7 cellular contexts compared by ENCODE assay signal in genomic region chr15:76930831-76931396, GRCh38. TPM values are rescaled to one million over a fixed set of nuclear protein-coding genes. Genes with fewer than 3 reads are reported as not detected.
A peak's percentile ranks its signal among the peaks of the same experiment; 100 is the strongest.
DNase-seq lines count a peak whose midpoint lies in the region; ATAC-seq and TF ChIP-seq lines count a peak whose summit lies in the region.

No MANE protein-coding gene starts in this region.

- CTCF ChIA-PET in PC-9 (lab: Charles Lee) = no interaction called here

- ATAC-seq in GM19463 (IDR thresholded peaks at IDR 0.05; ENCODE audit: unreplicated experiment) = no peak

- H3K9me2 ChIP-seq in GM23248 (ENCODE audit: insufficient read depth) (no peaks in the 10 kb centered on the region), PC-9 (ENCODE audit: insufficient read depth) (no peaks in the 10 kb centered on the region; the same call in 1 of the 2 replicates)

- H3K9me3 ChIP-seq in GM23248 (ENCODE audit: low read depth) (no peaks in the 10 kb centered on the region), PC-9 (ENCODE audit: insufficient read depth, low read depth) (no peaks in the 10 kb centered on the region), esophagus squamous epithelium (no peaks in the 10 kb centered on the region)

- 20 to 26% methylated on average over 6 to 7 of the region's 7 CpGs for WGBS in GM23248 (ENCODE audit: low coverage in 1 of 2, low lambda C conversion rate in 2 of 2, missing lambda C conversion rate in 2 of 2), 2 experiments
- 14 to 19% methylated on average over 6 to 7 of the region's 7 CpGs for WGBS in esophagus squamous epithelium, 2 donors

- H3K27me3 ChIP-seq in GM23248 (replicated peaks; ENCODE audit: insufficient read depth) (no peaks in the 10 kb centered on the region), PC-9 (ENCODE audit: insufficient read depth, low read depth) (no peaks in the 10 kb centered on the region), esophagus squamous epithelium (no peaks in the 10 kb centered on the region)

- H2AFZ ChIP-seq in GM23248 = peak overlapping the region; percentile 100
- H2AFZ ChIP-seq in PC-9 = peak overlapping the region; percentile 99

- H3K4me1 ChIP-seq in GM23248 (ENCODE audit: insufficient read depth) (peaks cover 6% of the 10 kb centered on the region; the same call in 1 of the 2 replicates), PC-9 (replicated peaks; ENCODE audit: insufficient read depth) (peaks cover 18% of the 10 kb centered on the region), esophagus squamous epithelium (peaks cover 2 to 35% (median 6%) of the 10 kb centered on the region in 3 donors)

- TSS peak; percentile 97 for BruUV-seq in PC-9 (replicated peaks; lab: Mats Ljungman, UMichigan)

- H3K4me3 ChIP-seq in GM23248 = peak overlapping the region; percentile 76
- H3K4me3 ChIP-seq in PC-9 = peak overlapping the region; percentile 62
- peak overlapping the region; percentile 53 to 93 (median 83) for H3K4me3 ChIP-seq in esophagus squamous epithelium
- peak overlapping the region; percentile 81 for H3K4me3 ChIP-seq in retinal pigment epithelial cell (ENCODE audit: low read length)

- TF ChIP-seq POLR2A in esophagus squamous epithelium (IDR thresholded peaks at IDR 0.05) = no peak

- H3F3A ChIP-seq in GM23248 (ENCODE audit: insufficient read depth) = no peaks in the 10 kb centered on the region
- no peaks in the 10 kb centered on the region for H3F3A ChIP-seq in PC-9 (ENCODE audit: insufficient read depth, low read depth)

- intact Hi-C loops in PC-9 (cut with micrococcal nuclease; ENCODE audit: unreplicated experiment) = no loop called here
- intact Hi-C loops in esophagus squamous epithelium (cut with DNase I) = no loop called here

- peak overlapping the region; percentile 27 for H3K27ac ChIP-seq in GM23248
- no peak overlapping the region for H3K27ac ChIP-seq in PC-9
- peak overlapping the region; percentile 78 to 92 (median 88) for H3K27ac ChIP-seq in esophagus squamous epithelium

- TF ChIP-seq CTCF in PC-9 (conservative IDR thresholded peaks at IDR 0.05) (no peak), esophagus squamous epithelium (IDR thresholded peaks at IDR 0.05) (no peak), retinal pigment epithelial cell (conservative IDR thresholded peaks at IDR 0.05; ENCODE audit: low read depth, low read length) (no peak)

- peak overlapping the region; percentile 76 for H3K9ac ChIP-seq in GM23248

- in situ Hi-C loops in GM23248 (cut with MboI) = no loop called here

- H3K4me2 ChIP-seq in GM23248 (ENCODE audit: unreplicated experiment) (peak overlapping the region; percentile 100), PC-9 (peak overlapping the region; percentile 94)

- POLR2A ChIA-PET in PC-9 (lab: Charles Lee; ENCODE audit: unreplicated experiment) = interaction anchor here (0.6 to 0.7 kb wide), 4 partner anchors 30 to 588 kb away, joined by 3 to 4 read pairs (median 4); no protein-coding TSS in a partner anchor

- H3K36me3 ChIP-seq in GM23248 (ENCODE audit: low read depth) (peaks cover 4% of the 10 kb centered on the region; the same call in 1 of the 2 replicates), PC-9 (ENCODE audit: low read depth) (no peaks in the 10 kb centered on the region), esophagus squamous epithelium (peaks cover 0 to 32% (median 0%) of the 10 kb centered on the region in 3 donors)

- H4K20me1 ChIP-seq in GM23248 (ENCODE audit: insufficient read depth) = no peaks in the 10 kb centered on the region
- no peaks in the 10 kb centered on the region for H4K20me1 ChIP-seq in PC-9 (ENCODE audit: insufficient read depth)

- no peak for DNase-seq in GM23248
- peak in 1 of 2 experiments; percentile 36 for DNase-seq in PC-9
- no peak for DNase-seq in esophagus squamous epithelium (lab: John Stamatoyannopoulos, UW)
- no peak for DNase-seq in retinal pigment epithelial cell (ENCODE audit: low read depth)
- DNase-seq in dedifferentiated amniotic fluid mesenchymal stem cell (ENCODE audit: extremely low spot score) = no peak
- DNase-seq in central memory CD4-positive, alpha-beta T cell = no peak

- H3K79me2 ChIP-seq in GM23248 (ENCODE audit: insufficient read depth) = peaks cover 24% of the 10 kb centered on the region
- H3K79me2 ChIP-seq in PC-9 (ENCODE audit: low read depth) = peaks cover 12% of the 10 kb centered on the region

RNA-seq across cellular contexts. Expression of gene RCN2, which starts 0.6 kb away (rescaled TPM):
- 95.4 and 96.7 TPM in 2 replicates for total RNA-seq in GM23248 (2014; rRNA removed; shearing (Covaris generic))
- polyA plus RNA-seq in GM23248 (2016; fragmentation: Nextera tagmentation; extraction: Ambion mirVana) = 178 and 181 TPM in 2 replicates
- 45.3 and 46.1 TPM in 2 replicates for total RNA-seq in PC-9 (2021)
- total RNA-seq in esophagus squamous epithelium = 10 to 100 TPM; 27.6 to 44.1 (median 41.8) TPM

RNA-seq across cellular contexts. Expression of gene SCAPER, which starts 25.8 kb away (rescaled TPM):
- 5.9 and 10.4 TPM in 2 replicates for total RNA-seq in GM23248 (2014; rRNA removed; shearing (Covaris generic))
- 5.5 and 7.8 TPM in 2 replicates for polyA plus RNA-seq in GM23248 (2016; fragmentation: Nextera tagmentation; extraction: Ambion mirVana)
- total RNA-seq in PC-9 (2021) = 18.7 and 22.0 TPM in 2 replicates
- 10 to 100 TPM; 18.3 to 30.1 (median 25.3) TPM for total RNA-seq in esophagus squamous epithelium
